Comparison of ENCODE assay signal across 10 cellular contexts in the genomic region with DNA sequence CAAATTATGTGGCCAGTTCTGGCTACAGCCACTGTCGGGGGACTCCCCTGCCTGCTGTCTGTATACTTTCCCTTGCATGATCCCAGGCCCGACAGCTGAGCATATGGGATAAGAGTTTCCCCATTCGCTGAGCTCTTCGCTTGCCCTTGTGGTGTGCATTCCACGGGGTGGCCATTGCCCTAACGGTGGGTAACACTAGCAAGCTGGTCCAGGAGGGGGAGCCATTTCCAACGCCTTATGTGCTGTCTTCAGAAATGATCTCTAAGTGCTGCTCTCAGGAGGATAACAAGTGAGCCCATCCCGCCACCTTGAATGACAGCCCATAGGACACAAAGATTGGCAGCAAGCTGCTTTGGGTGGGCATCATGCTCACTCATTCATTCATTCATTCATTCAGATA.
A peak's percentile ranks its signal among the peaks of the same experiment; 100 is the strongest.
DNase-seq lines count a peak whose midpoint lies in the region; ATAC-seq and TF ChIP-seq lines count a peak whose summit lies in the region.
"Had no signal": no experiment of that assay in that cellular context is flagged by ENCODE, and none has a peak within 500 bp of the region (broad histone marks: within the 10 kb centered on the region; RNA-seq: fewer than 3 reads in every experiment).

No MANE protein-coding gene starts in this region.

- ATAC-seq in HG02884 (IDR thresholded peaks at IDR 0.05; ENCODE audit: unreplicated experiment) (no peak), HG03378 (IDR thresholded peaks at IDR 0.05; ENCODE audit: unreplicated experiment) (no peak)

- TF ChIP-seq CTCF in AG04449 (IDR thresholded peaks at IDR 0.05; ENCODE audit: insufficient read depth, low read length, missing control alignments): peak; percentile 26
- TF ChIP-seq CTCF in OCI-LY7 (conservative IDR thresholded peaks at IDR 0.05; ENCODE audit: low read length): peak; percentile 68
- peak; percentile 22 for TF ChIP-seq CTCF in foreskin fibroblast (IDR thresholded peaks at IDR 0.05; ENCODE audit: low read depth, low read length)
- TF ChIP-seq CTCF in prostate gland (IDR thresholded peaks at IDR 0.05): no peak

- H3K4me3 ChIP-seq in AG04449 (ENCODE audit: low read depth, low read length) (no peak overlapping the region), OCI-LY7 (ENCODE audit: low read depth, low read length, poor library complexity, severe bottlenecking) (no peak overlapping the region), foreskin fibroblast (ENCODE audit: low read depth in 1 of 2, low read length in 2 of 2) (no peak overlapping the region), prostate gland (no peak overlapping the region)
- H3K4me3 ChIP-seq: heart left ventricle had no signal

- H3K36me3 ChIP-seq in OCI-LY7 (ENCODE audit: insufficient read depth, low read length) (no peaks in the 10 kb centered on the region), prostate gland (no peaks in the 10 kb centered on the region)
- H3K36me3 ChIP-seq: heart left ventricle had no signal

- H3K27ac ChIP-seq in OCI-LY7 (ENCODE audit: low read depth, low read length, poor library complexity, severe bottlenecking): no peak overlapping the region
- no peak overlapping the region for H3K27ac ChIP-seq in prostate gland
- H3K27ac ChIP-seq: heart left ventricle had no signal

- BruUV-seq in OCI-LY7 (replicated peaks; lab: Mats Ljungman, UMichigan): no TSS peak

- TF ChIP-seq POLR2A in prostate gland (IDR thresholded peaks at IDR 0.05): no peak

- no peaks in the 10 kb centered on the region for H3K9me3 ChIP-seq in OCI-LY7 (ENCODE audit: low read length)
- H3K9me3 ChIP-seq in prostate gland: no peaks in the 10 kb centered on the region
- H3K9me3 ChIP-seq: heart left ventricle had no signal

- intact Hi-C loops in OCI-LY7 (cut with micrococcal nuclease; ENCODE audit: unreplicated experiment): loop anchor here (5.0 kb wide), 2 partner anchors 41 to 451 kb away; no protein-coding TSS in a partner anchor
- intact Hi-C loops in prostate gland (cut with DNase I): loop anchor here (5.0 kb wide), 2 partner anchors 191 to 446 kb away; partner anchors contain the start of gene FSTL4

- H2AFZ ChIP-seq in OCI-LY7 (ENCODE audit: low read length): no peak overlapping the region

- WGBS in prostate gland: 76% methylated on average over 8 of the region's 8 CpGs

- H3K27me3 ChIP-seq in prostate gland (replicated peaks; ENCODE audit: insufficient read depth): no peaks in the 10 kb centered on the region

- H3K9me2 ChIP-seq in OCI-LY7 (ENCODE audit: insufficient read depth, low read length): no peaks in the 10 kb centered on the region

- H3K79me2 ChIP-seq in OCI-LY7 (ENCODE audit: insufficient read depth, low read depth, low read length): no peaks in the 10 kb centered on the region

- H4K20me1 ChIP-seq in OCI-LY7 (ENCODE audit: insufficient read depth, low read length): no peaks in the 10 kb centered on the region

- POLR2A ChIA-PET in AG04449 (lab: Yijun Ruan, JAX) (no interaction called here), OCI-LY7 (lab: Charles Lee) (no interaction called here)

- H3K4me1 ChIP-seq in OCI-LY7 (ENCODE audit: insufficient read depth, low read length, poor library complexity, severe bottlenecking) (no peaks in the 10 kb centered on the region), prostate gland (replicated peaks) (no peaks in the 10 kb centered on the region)

- no peak overlapping the region for H3K4me2 ChIP-seq in OCI-LY7 (ENCODE audit: low read length)

- DNase-seq in AG04449 (ENCODE audit: low read depth, low spot score) (no peak), ELF-1 (ENCODE audit: low read depth, low spot score) (peak; percentile 62), OCI-LY7 (ENCODE audit: low spot score) (peak; percentile 36), foreskin fibroblast (no peak), pons (ENCODE audit: low spot score) (no peak), prostate gland (ENCODE audit: low spot score) (no peak)
- DNase-seq: heart left ventricle, T-helper 9 cell had no signal

- CTCF ChIA-PET in AG04449 (lab: Yijun Ruan, JAX): interaction anchor here (0.9 to 2.2 kb wide), 5 partner anchors 14 to 523 kb away, joined by 3 to 7 read pairs (median 3); no protein-coding TSS in a partner anchor
- CTCF ChIA-PET in OCI-LY7 (lab: Charles Lee; ENCODE audit: unreplicated experiment): interaction anchor here (0.9 kb wide), 1 partner anchor 11 kb away, joined by 3 read pairs; no protein-coding TSS in a partner anchor

Comparison
In these comparisons a context has a peak if more than half of its experiments do, and no peak if none do; other contexts are left out.
1. DNase-seq: peak in ELF-1 (single experiment) and OCI-LY7 (single experiment); none in AG04449 (single experiment), foreskin fibroblast (0 of 2), pons (single experiment) and prostate gland (single experiment).
2. CTCF ChIP-seq: peak in AG04449 (single experiment), OCI-LY7 (single experiment) and foreskin fibroblast (single experiment); none in prostate gland (0 of 4).